In the genomic region with DNA sequence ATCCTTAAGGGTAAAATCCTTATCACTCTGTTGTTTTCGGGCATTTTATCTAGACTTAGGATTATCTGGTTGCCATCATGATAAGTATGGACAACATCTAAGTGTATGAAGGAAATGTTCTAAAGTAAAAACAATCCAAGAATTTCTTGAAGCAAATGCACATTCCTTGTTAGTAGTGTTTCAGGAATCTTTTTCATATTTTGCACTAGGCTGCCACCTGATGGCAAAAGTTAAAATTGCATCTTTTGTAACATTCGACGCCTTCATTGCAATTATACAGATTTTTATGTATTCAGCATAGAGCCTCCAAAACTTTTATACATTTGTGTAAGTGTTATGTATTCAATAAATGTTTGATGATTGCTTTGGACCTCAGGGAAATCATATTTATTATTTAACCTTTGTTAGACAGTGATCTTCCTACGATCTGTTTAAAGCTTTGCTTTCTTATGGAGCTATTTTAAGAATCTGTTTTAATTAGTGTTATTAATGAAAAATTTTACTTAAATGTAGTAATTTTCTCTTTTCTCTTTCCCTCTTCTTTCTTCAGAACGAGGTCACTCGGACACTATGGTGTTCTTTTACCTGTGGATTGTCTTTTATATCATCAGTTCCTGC, we compare ENCODE assay signal across 2 cellular contexts.
A peak's percentile ranks its signal among the peaks of the same experiment; 100 is the strongest.
TF ChIP-seq lines count a peak whose summit lies in the region.

No MANE protein-coding gene starts in this region.

TF ChIP-seq in IMR-90, 13 proteins besides CTCF, POLR2A, EP300 and RAD21:
- no peak for TF ChIP-seq MAZ (IDR thresholded peaks at IDR 0.05; ENCODE audit: borderline replicate concordance, low read depth, low read length)
- no peak for TF ChIP-seq RCOR1 (IDR thresholded peaks at IDR 0.05; ENCODE audit: insufficient replicate concordance, low read length)
- no peak for TF ChIP-seq ELK1 (IDR thresholded peaks at IDR 0.05; ENCODE audit: borderline replicate concordance, low read depth, low read length)
- peak; percentile 94 for TF ChIP-seq SMC3 (IDR thresholded peaks at IDR 0.05; ENCODE audit: low read depth, low read length)
- TF ChIP-seq MAFK (IDR thresholded peaks at IDR 0.05; ENCODE audit: low read depth, low read length), result no peak

TF ChIP-seq in H1, 55 proteins besides CTCF, POLR2A, EP300 and RAD21:
- TF ChIP-seq TEAD4 (IDR thresholded peaks at IDR 0.05; ENCODE audit: low read depth, low read length) (peak; percentile 36; the same call in 1 of the 2 replicates), FOSL1 (IDR thresholded peaks at IDR 0.05; ENCODE audit: insufficient read depth, low read depth, low read length) (no peak)
